10 cellular contexts compared by ENCODE assay signal in genomic region chr4:75935628-75936027, GRCh38. TPM values are rescaled to one million over a fixed set of nuclear protein-coding genes. Genes with fewer than 3 reads are reported as not detected.
"Had no signal": no experiment of that assay in that cellular context is flagged by ENCODE, and none has a peak within 500 bp of the region (broad histone marks: within the 10 kb centered on the region; RNA-seq: fewer than 3 reads in every experiment).

No MANE protein-coding gene starts in this region.

- ATAC-seq: HCT116 had no signal

- H3K27ac ChIP-seq: GM23248 had no signal

- H3K9ac ChIP-seq: GM23248 had no signal

- H3K4me3 Mint-ChIP-seq: HFFc6 had no signal

- H3K4me3 ChIP-seq: GM23248, HAP-1 had no signal

- H2AFZ ChIP-seq: GM23248 had no signal

- H3K27ac Mint-ChIP-seq: HFFc6 had no signal

- H3K9me3 Mint-ChIP-seq: HFFc6 had no signal

- H3K9me3 ChIP-seq: HAP-1 had no signal

- FAIRE-seq: HTR-8/SVneo had no signal

- DNase-seq: GM23248, GOT3, H7, HFFc6, KBM-7 had no signal

RNA-seq across cellular contexts. Expression of gene PPEF2, which starts 33.4 kb away (rescaled TPM):
- total RNA-seq: GM23248, H4, H7, HFFc6, HT-29 had no signal
- polyA plus RNA-seq: GM23248 had no signal
